In the genomic region with DNA sequence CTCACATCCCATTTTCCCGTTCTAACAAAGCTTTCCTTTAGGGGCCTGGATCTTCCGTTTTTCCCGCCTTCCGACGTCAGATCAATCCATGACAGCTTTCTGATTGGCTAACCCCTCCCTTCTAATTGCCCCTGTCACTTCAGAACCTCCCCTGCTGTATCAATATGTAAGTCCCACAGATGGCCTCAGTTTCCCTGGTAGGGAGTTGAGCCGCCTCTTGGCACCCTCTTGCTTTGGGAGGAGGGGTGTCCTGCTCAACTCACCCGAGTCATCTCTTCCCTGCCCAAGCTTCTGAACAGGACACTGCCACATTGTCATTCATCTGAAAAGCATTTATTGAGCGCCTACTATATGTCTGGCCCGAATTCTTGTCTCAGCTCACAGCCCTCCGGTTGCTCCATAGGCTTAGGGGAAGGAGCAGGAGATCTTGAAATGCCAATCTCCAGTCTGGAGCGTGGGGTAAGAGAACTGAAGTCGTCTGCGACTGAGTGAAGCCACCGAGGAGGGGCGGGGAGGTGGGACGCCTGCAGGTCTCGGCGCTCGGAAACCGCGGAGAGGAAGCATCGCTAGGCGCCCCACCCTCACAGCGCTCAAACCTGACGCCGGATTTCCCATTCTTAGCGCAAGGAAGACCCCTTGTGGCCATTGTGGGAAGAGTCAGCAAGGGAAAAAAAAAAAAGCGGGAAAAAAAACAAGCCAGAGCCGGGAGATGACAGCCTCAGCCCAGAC, we compare ENCODE assay signal across 7 cellular contexts. TPM values are rescaled to one million over a fixed set of nuclear protein-coding genes. Genes with fewer than 3 reads are reported as not detected.
DNase-seq lines count a peak whose midpoint lies in the region; ATAC-seq, FAIRE-seq and TF ChIP-seq lines count a peak whose summit lies in the region.

No MANE protein-coding gene starts in this region.

- TF ChIP-seq CTCF in omental fat pad (IDR thresholded peaks at IDR 0.05) (peak in 1 of 3 donors; percentile 8), suprapubic skin (IDR thresholded peaks at IDR 0.05) (peak; percentile 72 to 81)

- FAIRE-seq in GM18507 (lab: Jason Lieb, UNC), result peak; percentile 18

- H3K9me3 ChIP-seq in SJCRH30 (replicated peaks) (no peaks in the 10 kb centered on the region), suprapubic skin (no peaks in the 10 kb centered on the region)

- H3K27me3 ChIP-seq in SJCRH30 (no peaks in the 10 kb centered on the region), suprapubic skin (peaks cover 3% of the 10 kb centered on the region)

- 14% methylated on average over 29 of the region's 29 CpGs for WGBS in suprapubic skin

- no peaks in the 10 kb centered on the region for H3K36me3 ChIP-seq in SJCRH30
- H3K36me3 ChIP-seq in suprapubic skin, result no peaks in the 10 kb centered on the region

- H3K27ac ChIP-seq in SJCRH30 (0 out of 2 replicates have a peak overlapping the region, but pooled peaks have one; percentile 24), suprapubic skin (no peak overlapping the region)

- H3K4me3 ChIP-seq in SJCRH30, result peak overlapping the region; percentile 29
- peak overlapping the region; percentile 36 for H3K4me3 ChIP-seq in suprapubic skin

- DNase-seq in GM18507 (ENCODE audit: extremely low spot score, insufficient read length, low read depth) (no peak), NAMALWA (ENCODE audit: low spot score) (peak; percentile 91), SJCRH30 (peak; percentile 81 to 94), activated gamma-delta T cell treated with Interleukin-2 at 50 U/mL for 16 hours (peak; percentile 81), globus pallidus (ENCODE audit: low spot score) (peak; percentile 90), omental fat pad (ENCODE audit: low spot score) (no peak), suprapubic skin (ENCODE audit: low spot score in 2 of 2) (peak in 1 of 2 donors; percentile 80)

- ATAC-seq in omental fat pad (ENCODE audit: low FRiP score), result peak; percentile 31

- TF ChIP-seq EP300 in suprapubic skin (IDR thresholded peaks at IDR 0.05), result no peak

- TF ChIP-seq POLR2A in suprapubic skin (IDR thresholded peaks at IDR 0.05), result no peak

- H3K4me1 ChIP-seq in SJCRH30 (peaks cover 18% of the 10 kb centered on the region), suprapubic skin (peaks cover 31% of the 10 kb centered on the region)

RNA-seq across cellular contexts. Expression of gene SMUG1, which starts 28.0 kb away (rescaled TPM):
- total RNA-seq in SJCRH30 (2014; rRNA removed; shearing (Covaris generic)), result 25.9 and 30.1 TPM in 2 replicates
- total RNA-seq in omental fat pad, result 10 to 100 TPM; 17.2 to 46.5 (median 36.7) TPM
- total RNA-seq in suprapubic skin, result 10 to 100 TPM; 40.6 to 56.4 (median 52.6) TPM

Comparison
In these comparisons a context has a peak if more than half of its experiments do, and no peak if none do; other contexts are left out.
1. DNase-seq: peak in NAMALWA (single experiment), SJCRH30 (2 of 2), activated gamma-delta T cell treated with Interleukin-2 at 50 U/mL for 16 hours (single experiment) and globus pallidus (single experiment); none in GM18507 (single experiment) and omental fat pad (single experiment).